13 cellular contexts compared by ENCODE assay signal in the genomic region with DNA sequence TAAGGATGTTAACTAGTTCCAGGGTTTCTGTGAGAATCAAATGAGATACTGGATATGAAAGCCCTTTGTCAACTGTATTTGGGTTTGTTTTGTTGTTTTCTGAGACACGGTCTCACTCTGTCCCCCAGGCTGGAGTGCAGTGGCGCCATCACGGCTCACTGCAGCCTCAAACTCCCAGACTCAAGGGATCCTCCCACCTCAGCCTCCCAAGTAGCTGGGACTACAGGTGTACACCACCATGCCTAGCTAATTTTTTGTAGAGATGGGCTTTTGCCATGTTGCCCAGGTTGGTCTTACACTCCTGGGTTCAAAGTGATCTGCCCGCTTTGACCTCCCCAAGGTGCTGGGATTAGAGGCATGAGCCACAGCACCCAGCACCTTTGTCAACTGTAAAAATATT. TPM values are rescaled to one million over a fixed set of nuclear protein-coding genes. Genes with fewer than 3 reads are reported as not detected.
DNase-seq lines count a peak whose midpoint lies in the region; ATAC-seq and TF ChIP-seq lines count a peak whose summit lies in the region.
"Had no signal": no experiment of that assay in that cellular context is flagged by ENCODE, and none has a peak within 500 bp of the region (broad histone marks: within the 10 kb centered on the region; RNA-seq: fewer than 3 reads in every experiment).

No MANE protein-coding gene starts in this region.

- H3K27ac ChIP-seq in SU-DHL-6 (ENCODE audit: low read depth, low read length), result peak overlapping the region; percentile 97
- H3K27ac ChIP-seq in upper lobe of right lung, result no peak overlapping the region

- peaks cover 16% of the 10 kb centered on the region for H3K4me1 ChIP-seq in upper lobe of right lung
- H3K4me1 ChIP-seq: pancreas had no signal

- no peaks in the 10 kb centered on the region for H4K20me1 ChIP-seq in SU-DHL-6 (ENCODE audit: low read depth, low read length)

- H3K4me3 ChIP-seq in SU-DHL-6 (ENCODE audit: insufficient read depth, low read length, poor library complexity, severe bottlenecking) (no peak overlapping the region), upper lobe of right lung (no peak overlapping the region)
- H3K4me3 ChIP-seq: pancreas had no signal

- ATAC-seq in effector memory CD8-positive, alpha-beta T cell (replicated peaks), result no peak
- ATAC-seq in upper lobe of right lung, result no peak
- ATAC-seq in GM21529 (IDR thresholded peaks at IDR 0.05; ENCODE audit: unreplicated experiment), result no peak
- ATAC-seq: pancreas had no signal

- peak overlapping the region; percentile 87 for H3K9ac ChIP-seq in SU-DHL-6 (ENCODE audit: low read length)

- DNase-seq in activated naive CD4-positive, alpha-beta T cell treated with Interleukin-2 at 50 U/mL for 16 hours, result no peak
- no peak for DNase-seq in effector memory CD8-positive, alpha-beta T cell
- DNase-seq in upper lobe of right lung, result peak; percentile 9
- DNase-seq in KG1 (lab: John Stamatoyannopoulos, UW), result no peak
- no peak for DNase-seq in NCI-H526 (lab: John Stamatoyannopoulos, UW)
- DNase-seq: DMS79 treated with DMSO at 0.1 percent for 48 hours; KBM-7; NCI-H187 treated with DMSO at 0.1 percent for 48 hours; stimulated activated CD4-positive, alpha-beta T cell treated with anti-CD3 and anti-CD28 coated beads, Interleukin-12 subunit alpha, Interleukin-12 subunit beta, amount 100 ng/mL, for 4 hours had no signal

- H3K9me2 ChIP-seq in SU-DHL-6 (replicated peaks; ENCODE audit: insufficient read depth, low read length), result no peaks in the 10 kb centered on the region

- H3K27ac Mint-ChIP-seq in activated naive CD4-positive, alpha-beta T cell treated with anti-CD3 and anti-CD28 coated beads, Interleukin-2, amount 50 U/mL, for 24 hours, result peak overlapping the region; percentile 95
- H3K27ac Mint-ChIP-seq in effector memory CD8-positive, alpha-beta T cell, result peak overlapping the region; percentile 95 to 98

- peaks cover 64% of the 10 kb centered on the region for H3F3A ChIP-seq in SU-DHL-6 (ENCODE audit: insufficient read depth)

- H3K4me1 Mint-ChIP-seq in activated naive CD4-positive, alpha-beta T cell treated with anti-CD3 and anti-CD28 coated beads, Interleukin-2, amount 50 U/mL, for 24 hours, result peaks cover 82% of the 10 kb centered on the region
- H3K4me1 Mint-ChIP-seq in effector memory CD8-positive, alpha-beta T cell (ENCODE audit: low read depth in 2 of 2), result peaks cover 65 to 85% of the 10 kb centered on the region in 2 donors

- H2AFZ ChIP-seq in SU-DHL-6 (ENCODE audit: low read depth, low read length, severe bottlenecking), result no peak overlapping the region

- H3K9me3 Mint-ChIP-seq in activated naive CD4-positive, alpha-beta T cell treated with anti-CD3 and anti-CD28 coated beads, Interleukin-2, amount 50 U/mL, for 24 hours, result no peaks in the 10 kb centered on the region
- H3K9me3 Mint-ChIP-seq in effector memory CD8-positive, alpha-beta T cell, result no peaks in the 10 kb centered on the region

- TF ChIP-seq CTCF in SU-DHL-6 (IDR thresholded peaks at IDR 0.05; ENCODE audit: insufficient read depth, low read length, poor library complexity, severe bottlenecking) (no peak), upper lobe of right lung (IDR thresholded peaks at IDR 0.05) (no peak)

- intact Hi-C loops in upper lobe of right lung (cut with DNase I), result no loop called here

- peak overlapping the region; percentile 89 for H3K4me3 Mint-ChIP-seq in activated naive CD4-positive, alpha-beta T cell treated with anti-CD3 and anti-CD28 coated beads, Interleukin-2, amount 50 U/mL, for 24 hours
- H3K4me3 Mint-ChIP-seq in effector memory CD8-positive, alpha-beta T cell, result peak overlapping the region; percentile 90 to 100

- H3K27me3 Mint-ChIP-seq in activated naive CD4-positive, alpha-beta T cell treated with anti-CD3 and anti-CD28 coated beads, Interleukin-2, amount 50 U/mL, for 24 hours, result no peaks in the 10 kb centered on the region
- no peaks in the 10 kb centered on the region for H3K27me3 Mint-ChIP-seq in effector memory CD8-positive, alpha-beta T cell

- peaks cover 17% of the 10 kb centered on the region for H3K36me3 Mint-ChIP-seq in activated naive CD4-positive, alpha-beta T cell treated with anti-CD3 and anti-CD28 coated beads, Interleukin-2, amount 50 U/mL, for 24 hours
- peaks cover 72% of the 10 kb centered on the region for H3K36me3 Mint-ChIP-seq in effector memory CD8-positive, alpha-beta T cell (ENCODE audit: insufficient read depth)

- H3K27me3 ChIP-seq in SU-DHL-6 (ENCODE audit: low read length) (no peaks in the 10 kb centered on the region), upper lobe of right lung (no peaks in the 10 kb centered on the region)
- H3K27me3 ChIP-seq: pancreas had no signal

- H3K36me3 ChIP-seq in SU-DHL-6 (ENCODE audit: low read length), result 0 out of 2 replicates have a peak, but pooled peaks cover 4% of the 10 kb centered on the region
- peaks cover 34% of the 10 kb centered on the region for H3K36me3 ChIP-seq in upper lobe of right lung

- H3K79me2 ChIP-seq in SU-DHL-6 (ENCODE audit: insufficient read depth, low read length), result peaks cover 58% of the 10 kb centered on the region

- H3K9me3 ChIP-seq in SU-DHL-6 (ENCODE audit: insufficient read depth, low read length), result no peaks in the 10 kb centered on the region
- no peaks in the 10 kb centered on the region for H3K9me3 ChIP-seq in upper lobe of right lung
- H3K9me3 ChIP-seq: pancreas had no signal

- H3K4me2 ChIP-seq in SU-DHL-6 (ENCODE audit: low read depth, low read length, poor library complexity, severe bottlenecking), result peak overlapping the region; percentile 99

RNA-seq across cellular contexts. Expression of a gene that starts 8.9 kb away (rescaled TPM):
- 82.4 TPM for total RNA-seq in upper lobe of right lung

RNA-seq across cellular contexts. Expression of a gene that starts 14.5 kb away (rescaled TPM):
- total RNA-seq in upper lobe of right lung, result 21.0 TPM
